ENCODE assay signal across 35 cellular contexts in the genomic region with DNA sequence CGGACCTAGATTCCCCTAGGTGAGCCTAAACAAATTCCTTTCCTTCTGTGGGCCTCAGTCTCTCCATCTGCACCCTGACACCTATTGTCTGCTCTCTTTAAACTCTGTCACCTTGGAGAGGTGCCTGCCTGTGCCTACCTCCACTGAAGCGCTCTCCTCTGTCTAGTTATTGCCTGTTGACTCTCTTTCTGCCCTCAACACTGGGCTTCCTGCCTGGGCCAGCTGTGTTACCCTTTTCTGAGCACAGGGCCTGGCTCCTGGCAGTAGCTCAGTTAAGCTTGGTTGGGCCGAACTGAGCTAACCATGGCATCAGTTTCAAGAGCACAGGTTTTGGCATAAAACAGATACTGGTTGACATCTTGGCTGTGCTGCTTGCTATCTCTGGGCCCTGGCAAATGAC. TPM values are rescaled to one million over a fixed set of nuclear protein-coding genes. Genes with fewer than 3 reads are reported as not detected.
DNase-seq lines count a peak whose midpoint lies in the region; ATAC-seq, FAIRE-seq and TF ChIP-seq lines count a peak whose summit lies in the region.
"Had no signal": no experiment of that assay in that cellular context is flagged by ENCODE, and none has a peak within 500 bp of the region (broad histone marks: within the 10 kb centered on the region; RNA-seq: fewer than 3 reads in every experiment).

No MANE protein-coding gene starts in this region.

- H3K4me1 ChIP-seq in heart left ventricle (peaks cover 0 to 47% (median 5%) of the 10 kb centered on the region in 12 donors), gastrocnemius medialis (peaks cover 43 to 46% of the 10 kb centered on the region in 2 donors), pancreas (no peaks in the 10 kb centered on the region)
- H3K4me1 ChIP-seq: A549, breast epithelium, colonic mucosa, spleen, suprapubic skin, uterus had no signal

- H3K4me3 ChIP-seq in heart left ventricle = no peak overlapping the region
- H3K4me3 ChIP-seq in gastrocnemius medialis = no peak overlapping the region
- no peak overlapping the region for H3K4me3 ChIP-seq in pancreas
- H3K4me3 ChIP-seq: A549, breast epithelium, colonic mucosa, lower lobe of right lung, ovary, SK-N-MC, spleen, suprapubic skin, uterus had no signal

- peak; percentile 1 for DNase-seq in NCI-H2196 (lab: John Stamatoyannopoulos, UW; ENCODE audit: unreplicated experiment)
- DNase-seq in NCI-H2196 treated with DMSO at 0.1 percent for 48 hours (lab: John Stamatoyannopoulos, UW; ENCODE audit: unreplicated experiment) = no peak
- peak; percentile 39 for DNase-seq in DMS79 (lab: John Stamatoyannopoulos, UW)
- DNase-seq in heart left ventricle = peak in 1 of 5 donors; percentile 36
- DNase-seq in gastrocnemius medialis = no peak
- no peak for DNase-seq in stimulated activated CD4-positive, alpha-beta T cell treated with anti-CD3 and anti-CD28 coated beads, Interleukin-1b, Interleukin-23, amount 100 ng/mL, for 48 hours
- no peak for DNase-seq in pancreas
- DNase-seq: activated CD4-positive, alpha-beta memory T cell treated with anti-CD3 and anti-CD28 coated beads, Interleukin-2, amount 10 ng/mL, durations not matched to agents 7 days and 5 days; activated CD4-positive, alpha-beta T cell treated with anti-CD3 and anti-CD28 coated beads for 1 hour; AML-193; CD4-positive, alpha-beta memory T cell; colonic mucosa; effector CD8-positive, alpha-beta T cell; GDM1; glutamatergic neuron; kidney; lower lobe of right lung; natural killer cell; NCI-H226; spleen; stimulated activated CD4-positive, alpha-beta T cell treated with anti-CD3 and anti-CD28 coated beads, Interleukin-4, amount 100 ng/mL, for 1 hour; uterus had no signal

- H3K27ac ChIP-seq in heart left ventricle = peak overlapping the region in 9 of 12 donors; percentile 57 to 81 (median 72)
- H3K27ac ChIP-seq in gastrocnemius medialis = peak overlapping the region; percentile 23 to 52 (median 39)
- no peak overlapping the region for H3K27ac ChIP-seq in pancreas
- H3K27ac ChIP-seq: A549, breast epithelium, colonic mucosa, epithelial cell of prostate, lower lobe of right lung, ovary, RWPE1, SK-N-MC, spleen, suprapubic skin, uterus had no signal

- H3K36me3 ChIP-seq in heart left ventricle (no peaks in the 10 kb centered on the region), gastrocnemius medialis (no peaks in the 10 kb centered on the region), pancreas (no peaks in the 10 kb centered on the region)
- H3K36me3 ChIP-seq: breast epithelium, colonic mucosa, lower lobe of right lung, ovary, spleen, suprapubic skin, uterus had no signal

- WGBS in heart left ventricle, 4 donors = 57 to 71% (median 66%) methylated on average over 3 of the region's 3 CpGs
- whole genome bisulfite sequencing in pancreas, 2 donors = 94 to 98% methylated on average over 3 of the region's 3 CpGs

- TF ChIP-seq POLR2A in heart left ventricle (IDR thresholded peaks at IDR 0.05) = no peak
- TF ChIP-seq POLR2A in gastrocnemius medialis (IDR thresholded peaks at IDR 0.05) = no peak

- no peak for TF ChIP-seq CTCF in heart left ventricle (IDR thresholded peaks at IDR 0.05)
- TF ChIP-seq CTCF in gastrocnemius medialis (IDR thresholded peaks at IDR 0.05 in 4 of 5, conservative IDR thresholded peaks at IDR 0.05 in 1 of 5) = no peak
- no peak for TF ChIP-seq CTCF in pancreas (IDR thresholded peaks at IDR 0.05)

- peak in 3 of 4 donors; percentile 15 to 33 (median 24) for ATAC-seq in heart left ventricle
- ATAC-seq in gastrocnemius medialis = peak in 1 of 2 donors; percentile 8
- no peak for ATAC-seq in pancreas
- no peak for ATAC-seq in GM21619 (IDR thresholded peaks at IDR 0.05; ENCODE audit: unreplicated experiment)
- ATAC-seq: A549; activated naive CD4-positive, alpha-beta T cell treated with anti-CD3 and anti-CD28 coated beads, Interleukin-2, amount 50 U/mL, for 72 hours; natural killer cell; stimulated activated effector memory CD8-positive, alpha-beta T cell treated with anti-CD3 and anti-CD28 coated beads, Interleukin-12 subunit alpha, Interleukin-12 subunit beta, amount 100 ng/mL, for 72 hours had no signal

- H3K9me3 ChIP-seq in heart left ventricle = no peaks in the 10 kb centered on the region
- no peaks in the 10 kb centered on the region for H3K9me3 ChIP-seq in gastrocnemius medialis
- no peaks in the 10 kb centered on the region for H3K9me3 ChIP-seq in pancreas
- H3K9me3 ChIP-seq: A549, breast epithelium, colonic mucosa, lower lobe of right lung, ovary, suprapubic skin, uterus had no signal

- in situ Hi-C loops in gastrocnemius medialis (cut with MboI; ENCODE audit: low sequenced_read_pairs in 4 of 4) = no loop called here

- intact Hi-C loops in heart left ventricle (cut with DNase I) = loop anchor here in 5 of 10 donors (5.0 to 10.0 kb wide), 4 partner anchors 68 to 217 kb away; no protein-coding TSS in a partner anchor
- intact Hi-C loops in gastrocnemius medialis (cut with DNase I; ENCODE audit: low total_unique reads) = loop anchor here (5.0 to 10.0 kb wide), 4 partner anchors 73 to 270 kb away; no protein-coding TSS in a partner anchor
- intact Hi-C loops in pancreas (cut with DNase I) = no loop called here

- no peak for FAIRE-seq in pancreas (lab: Jason Lieb, UNC)
- FAIRE-seq: A549, kidney had no signal

- H3K27me3 ChIP-seq in heart left ventricle = no peaks in the 10 kb centered on the region
- H3K27me3 ChIP-seq in gastrocnemius medialis = no peaks in the 10 kb centered on the region
- no peaks in the 10 kb centered on the region for H3K27me3 ChIP-seq in pancreas
- H3K27me3 ChIP-seq: breast epithelium, colonic mucosa, ovary, uterus had no signal

RNA-seq across cellular contexts. Expression of a gene that starts 43.5 kb away (rescaled TPM):
- total RNA-seq in heart left ventricle = not detected
- not detected for polyA plus RNA-seq in heart left ventricle
- not detected for total RNA-seq in gastrocnemius medialis
- under 1 TPM in 4 of 6 donors, not detected in 2; 0.09 to 0.55 (median 0.33) TPM for total RNA-seq in pancreas
- under 1 TPM; 0.19 to 0.23 TPM for polyA plus RNA-seq in pancreas
- total RNA-seq: activated CD4-positive, alpha-beta memory T cell treated with anti-CD3 and anti-CD28 coated beads, Interleukin-2, amount 10 ng/mL, durations not matched to agents 7 days and 5 days; activated naive CD4-positive, alpha-beta T cell treated with anti-CD3 and anti-CD28 coated beads, Interleukin-2, amount 50 U/mL, for 72 hours; breast epithelium; CD4-positive, alpha-beta memory T cell; colonic mucosa; kidney; mononuclear cell; natural killer cell; OCI-LY7; spleen; suprapubic skin; uterus had no signal
- polyA plus RNA-seq: A549; CD4-positive, alpha-beta memory T cell; IgD-negative memory B cell; spleen had no signal

Comparison
In these comparisons a context has a peak if more than half of its experiments do, and no peak if none do; other contexts are left out.
1. DNase-seq: peak in NCI-H2196 (single experiment) and DMS79 (single experiment); none in NCI-H2196 treated with DMSO at 0.1 percent for 48 hours (single experiment), gastrocnemius medialis (0 of 2), stimulated activated CD4-positive, alpha-beta T cell treated with anti-CD3 and anti-CD28 coated beads, Interleukin-1b, Interleukin-23, amount 100 ng/mL, for 48 hours (single experiment) and pancreas (0 of 6).
2. ATAC-seq: peak in heart left ventricle (3 of 4); none in pancreas (0 of 4) and GM21619 (single experiment).
3. H3K27ac ChIP-seq: peak in heart left ventricle (9 of 12) and gastrocnemius medialis (4 of 4); none in pancreas (0 of 4).